ENCODE assay signal across 27 cellular contexts in genomic region chr6:4191271-4191721, GRCh38. TPM values are rescaled to one million over a fixed set of nuclear protein-coding genes. Genes with fewer than 3 reads are reported as not detected.
DNase-seq lines count a peak whose midpoint lies in the region; ATAC-seq lines count a peak whose summit lies in the region.
"Had no signal": no experiment of that assay in that cellular context is flagged by ENCODE, and none has a peak within 500 bp of the region (broad histone marks: within the 10 kb centered on the region; RNA-seq: fewer than 3 reads in every experiment).

No MANE protein-coding gene starts in this region.

- no peak overlapping the region for H3K9ac ChIP-seq in neuronal stem cell (ENCODE audit: low read depth, low read length, poor library complexity)
- H3K9ac ChIP-seq: BLaER1; BLaER1 treated with 17β-estradiol and CSF1 and Interleukin-3, amounts not matched to agents 10 nM and 100 nM had no signal

- H3K79me1 ChIP-seq in neuronal stem cell (ENCODE audit: low read depth, low read length) = no peaks in the 10 kb centered on the region

- H3K27me3 ChIP-seq in neuronal stem cell (ENCODE audit: control insufficient read depth in 3 of 3, insufficient read depth in 3 of 3, low read depth in 1 of 3, low read length in 3 of 3) = no peaks in the 10 kb centered on the region
- H3K27me3 ChIP-seq: BE2C; BLaER1; BLaER1 treated with 17β-estradiol and CSF1 and Interleukin-3, amounts not matched to agents 10 nM and 100 nM had no signal

- ATAC-seq in HG03159 (IDR thresholded peaks at IDR 0.05; ENCODE audit: unreplicated experiment) = no peak
- ATAC-seq: A549; CD8-positive, alpha-beta T cell had no signal

- H3K4me2 ChIP-seq in neuronal stem cell (ENCODE audit: insufficient read depth, low read length, poor library complexity, severe bottlenecking) = no peak overlapping the region
- H3K4me2 ChIP-seq: A549; BLaER1; BLaER1 treated with 17β-estradiol and CSF1 and Interleukin-3, amounts not matched to agents 10 nM and 100 nM had no signal

- H3K4me1 ChIP-seq in neuronal stem cell (ENCODE audit: control insufficient read depth in 2 of 2, insufficient read depth in 1 of 2, low read depth in 1 of 2, low read length in 2 of 2) = no peaks in the 10 kb centered on the region
- H3K4me1 ChIP-seq: A549; BE2C; BLaER1; BLaER1 treated with 17β-estradiol and CSF1 and Interleukin-3, amounts not matched to agents 10 nM and 100 nM; Caco-2 had no signal

- no peak overlapping the region for H3K27ac ChIP-seq in neuronal stem cell (replicated peaks; ENCODE audit: low read length)
- H3K27ac ChIP-seq: 22Rv1; A549; BLaER1; BLaER1 treated with 17β-estradiol and CSF1 and Interleukin-3, amounts not matched to agents 10 nM and 100 nM; C4-2B had no signal

- no peak for DNase-seq in neuronal stem cell (ENCODE audit: low spot score)
- DNase-seq: 8988T; ACHN; AML-193; BE2C; C1 segment of cervical spinal cord; Caco-2; Calu3; CD4-positive, alpha-beta memory T cell; CD4-positive, alpha-beta T cell; CD4-positive, CD25-positive, alpha-beta regulatory T cell; CD8-positive, alpha-beta memory T cell; CD8-positive, alpha-beta T cell; COR-L47; DMS 273 treated with DMSO at 0.1 percent for 48 hours; DMS153; DMS53; DMS79; DMS79 treated with DMSO at 0.1 percent for 48 hours; DND-41; EL had no signal

- no peak overlapping the region for H4K8ac ChIP-seq in neuronal stem cell (ENCODE audit: low read depth, low read length)

- H2AFZ ChIP-seq in neuronal stem cell (ENCODE audit: low read length) = no peak overlapping the region

- no peaks in the 10 kb centered on the region for H3K36me3 ChIP-seq in neuronal stem cell (replicated peaks in 1 of 2; ENCODE audit: control insufficient read depth in 2 of 2, insufficient read depth in 2 of 2, low read length in 2 of 2)
- H3K36me3 ChIP-seq: BE2C; BLaER1; BLaER1 treated with 17β-estradiol and CSF1 and Interleukin-3, amounts not matched to agents 10 nM and 100 nM had no signal

- no peak overlapping the region for H3K4ac ChIP-seq in neuronal stem cell (ENCODE audit: low read length)

- no peak overlapping the region for H4K91ac ChIP-seq in neuronal stem cell (ENCODE audit: low read depth, low read length, poor library complexity)

- no peak overlapping the region for H2AK5ac ChIP-seq in neuronal stem cell (ENCODE audit: low read depth, low read length)

- no peaks in the 10 kb centered on the region for H3K9me3 ChIP-seq in neuronal stem cell (replicated peaks in 1 of 2; ENCODE audit: control insufficient read depth in 2 of 2, insufficient read depth in 1 of 2, low read depth in 1 of 2, low read length in 2 of 2)
- H3K9me3 ChIP-seq: A549, BE2C, Caco-2 had no signal

- H3K4me3 ChIP-seq in neuronal stem cell (ENCODE audit: low read length in 2 of 2) = no peak overlapping the region
- H3K4me3 ChIP-seq: A549; BLaER1; BLaER1 treated with 17β-estradiol and CSF1 and Interleukin-3, amounts not matched to agents 10 nM and 100 nM had no signal

- no peak overlapping the region for H2BK15ac ChIP-seq in neuronal stem cell (ENCODE audit: low read length)

- H3K14ac ChIP-seq in neuronal stem cell (ENCODE audit: low read length) = peak overlapping the region; percentile 65

- no CpG with 5 or more reads among the region's 27 CpGs for WGBS in neuronal stem cell (ENCODE audit: extremely low coverage in 2 of 2, insufficient read length in 2 of 2, insufficient replicate concordance in 1 of 2), 2 donors

- H2BK120ac ChIP-seq in neuronal stem cell (ENCODE audit: low read depth, low read length) = no peak overlapping the region

- H3K18ac ChIP-seq in neuronal stem cell (ENCODE audit: low read length) = no peak overlapping the region

- no peak overlapping the region for H3K23ac ChIP-seq in neuronal stem cell (ENCODE audit: low read depth, low read length, poor library complexity)

- H2BK12ac ChIP-seq in neuronal stem cell (ENCODE audit: low read length) = no peak overlapping the region

- H2BK5ac ChIP-seq in neuronal stem cell (ENCODE audit: low read length) = no peak overlapping the region

RNA-seq across cellular contexts. Expression of gene ECI2, which starts 55.9 kb away (rescaled TPM):
- polyA plus RNA-seq in neuronal stem cell (2013, experiment 1 of 2) = 39.6 TPM
- polyA plus RNA-seq in neuronal stem cell (2013, experiment 2 of 2) = 37.3 TPM
